8 cellular contexts compared by ENCODE assay signal in the genomic region with DNA sequence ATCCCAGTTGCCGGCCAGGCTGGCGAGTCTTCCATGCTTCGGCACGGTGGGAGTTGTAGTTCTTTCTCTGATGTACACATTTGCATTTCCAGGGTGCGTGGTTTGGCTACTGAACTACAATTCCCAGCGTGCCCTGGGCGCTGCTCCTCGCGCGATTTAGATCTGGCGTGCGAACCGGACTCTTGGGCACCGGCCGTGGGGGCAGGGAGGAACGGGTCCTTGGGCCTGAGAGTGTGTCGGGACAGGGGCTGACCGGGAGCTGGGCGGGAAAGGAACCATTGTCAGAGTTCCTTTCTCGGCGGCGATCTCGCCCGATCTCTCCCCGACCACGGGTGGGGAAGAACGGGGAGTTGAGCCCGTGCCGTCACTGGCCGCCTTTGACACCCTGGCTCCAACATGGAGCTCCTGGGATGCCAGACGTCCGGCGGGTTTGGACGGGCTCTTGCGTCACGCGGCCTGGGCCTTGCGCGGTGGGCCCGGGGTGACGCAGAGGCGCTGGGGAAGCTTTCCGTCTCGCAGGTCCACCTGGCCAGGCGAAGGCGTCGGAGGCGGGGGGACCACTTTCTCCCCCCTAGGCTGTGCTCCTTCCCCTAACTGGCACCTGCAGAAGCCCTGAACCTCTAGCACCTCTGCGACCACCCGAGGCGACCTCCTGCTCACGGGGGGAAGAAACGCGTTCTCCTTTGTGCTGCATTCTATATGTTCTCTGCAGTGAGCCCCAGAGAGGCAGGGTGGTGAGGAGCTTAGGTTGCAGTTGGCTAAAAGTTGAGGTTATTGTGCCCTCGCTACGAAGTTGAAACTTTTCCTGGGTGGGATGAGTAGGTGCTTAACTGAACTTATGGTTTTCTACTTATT. TPM values are rescaled to one million over a fixed set of nuclear protein-coding genes. Genes with fewer than 3 reads are reported as not detected.
A peak's percentile ranks its signal among the peaks of the same experiment; 100 is the strongest.
DNase-seq lines count a peak whose midpoint lies in the region; ATAC-seq, FAIRE-seq and TF ChIP-seq lines count a peak whose summit lies in the region.

No MANE protein-coding gene starts in this region.

- peaks cover 15 to 35% (median 23%) of the 10 kb centered on the region in 3 donors for H3K4me1 ChIP-seq in skeletal muscle tissue (ENCODE audit: control insufficient read depth in 3 of 3, insufficient read depth in 3 of 3, low read length in 3 of 3)

- no peaks in the 10 kb centered on the region for H3K27me3 Mint-ChIP-seq in WTC11 (ENCODE audit: low read depth)

- H3K4me3 Mint-ChIP-seq in WTC11: peak overlapping the region; percentile 94

- POLR2A ChIA-PET in AG04450 (lab: Yijun Ruan, JAX): interaction anchor here (0.6 to 1.8 kb wide), 16 partner anchors 8 to 698 kb away, joined by 3 to 20 read pairs (median 4); a partner anchor contains a TSS
- POLR2A ChIA-PET in WTC11 (lab: Charles Lee): interaction anchor here (0.7 to 2.4 kb wide), 16 partner anchors 8 to 694 kb away, joined by 3 to 18 read pairs (median 4); a partner anchor contains a TSS

- H3K4me1 Mint-ChIP-seq in WTC11: peaks cover 33% of the 10 kb centered on the region

- CTCF ChIA-PET in AG04450 (lab: Charles Lee) (interaction anchor here (0.6 to 2.2 kb wide), 5 partner anchors 16 to 708 kb away, joined by 3 to 11 read pairs (median 5); no protein-coding TSS in a partner anchor), WTC11 (lab: Charles Lee) (interaction anchor here (0.9 to 2.9 kb wide), 6 partner anchors 23 to 709 kb away, joined by 3 to 11 read pairs (median 6); no protein-coding TSS in a partner anchor)

- ATAC-seq in GM18909 (IDR thresholded peaks at IDR 0.05; ENCODE audit: poor library complexity, unreplicated experiment) (peak; percentile 83), HG03175 (IDR thresholded peaks at IDR 0.05; ENCODE audit: unreplicated experiment) (peak; percentile 82), WTC11 (peak; percentile 74)

- H3K27me3 ChIP-seq in AG04450 (ENCODE audit: control insufficient read depth, insufficient read depth, low read length): no peaks in the 10 kb centered on the region
- no peaks in the 10 kb centered on the region for H3K27me3 ChIP-seq in bronchial epithelial cell (ENCODE audit: control insufficient read depth, insufficient read depth, low read length)
- no peaks in the 10 kb centered on the region for H3K27me3 ChIP-seq in skeletal muscle tissue (ENCODE audit: control insufficient read depth in 3 of 3, insufficient read depth in 3 of 3, low read length in 3 of 3)

- no peak for FAIRE-seq in bronchial epithelial cell (lab: Jason Lieb, UNC)

- H3K36me3 ChIP-seq in bronchial epithelial cell (ENCODE audit: control insufficient read depth, insufficient read depth, low read length): no peaks in the 10 kb centered on the region
- H3K36me3 ChIP-seq in skeletal muscle tissue (ENCODE audit: control insufficient read depth in 3 of 3, insufficient read depth in 3 of 3, low read length in 3 of 3): peaks cover 0 to 5% (median 4%) of the 10 kb centered on the region in 3 donors

- H3K4me3 ChIP-seq in AG04450 (ENCODE audit: low read depth, low read length): peak overlapping the region; percentile 97
- peak overlapping the region; percentile 97 for H3K4me3 ChIP-seq in bronchial epithelial cell (ENCODE audit: low read depth, low read length)
- H3K4me3 ChIP-seq in skeletal muscle tissue (ENCODE audit: low read length in 3 of 3): peak overlapping the region; percentile 88 to 97 (median 94)

- H3K36me3 Mint-ChIP-seq in WTC11: peaks cover 6% of the 10 kb centered on the region

- H3K9me3 ChIP-seq in AG04450 (ENCODE audit: control insufficient read depth, insufficient read depth, low read length): peaks cover 3% of the 10 kb centered on the region; the same call in 1 of the 2 replicates
- H3K9me3 ChIP-seq in skeletal muscle tissue (ENCODE audit: control insufficient read depth in 3 of 3, low read length in 3 of 3): no peaks in the 10 kb centered on the region

- TF ChIP-seq CTCF in AG04450 (IDR thresholded peaks at IDR 0.05; ENCODE audit: low read depth, low read length) (no peak), WTC11 (IDR thresholded peaks at IDR 0.05) (no peak), bronchial epithelial cell (IDR thresholded peaks at IDR 0.05; ENCODE audit: insufficient read depth, low read length, severe bottlenecking) (no peak)

- peak overlapping the region; percentile 98 to 99 (median 99) for H3K9ac ChIP-seq in skeletal muscle tissue (ENCODE audit: low read depth in 1 of 3, low read length in 3 of 3)

- no peaks in the 10 kb centered on the region for H3K9me3 Mint-ChIP-seq in WTC11

- H3K27ac Mint-ChIP-seq in WTC11: peak overlapping the region; percentile 99

- DNase-seq in AG04450 (ENCODE audit: low read depth, low spot score) (peak; percentile 91), NCI-H2227 (lab: John Stamatoyannopoulos, UW; ENCODE audit: unreplicated experiment) (peak; percentile 97), WTC11 (ENCODE audit: low spot score) (peak; percentile 93), bronchial epithelial cell (ENCODE audit: low read depth) (peak; percentile 92), iPS-NIHi11 (ENCODE audit: low spot score) (peak; percentile 86)

- H3K27ac ChIP-seq in AG04450 (ENCODE audit: low read depth, low read length) (peak overlapping the region; percentile 94), skeletal muscle tissue (ENCODE audit: low read depth, low read length) (peak overlapping the region; percentile 99)

TF ChIP-seq in WTC11, 78 proteins besides CTCF, POLR2A, EP300 and RAD21 (continues in another document):
- TF ChIP-seq ZNF263 (CRISPR knock-in tag; IDR thresholded peaks at IDR 0.05; ENCODE audit: low read depth): 0 out of 2 replicates have a peak, but pooled peaks have one; percentile 30
- peak; percentile 14; the same call in 1 of the 2 replicates for TF ChIP-seq MYBL2 (CRISPR knock-in tag; IDR thresholded peaks at IDR 0.05)
- TF ChIP-seq, protein P1, sequence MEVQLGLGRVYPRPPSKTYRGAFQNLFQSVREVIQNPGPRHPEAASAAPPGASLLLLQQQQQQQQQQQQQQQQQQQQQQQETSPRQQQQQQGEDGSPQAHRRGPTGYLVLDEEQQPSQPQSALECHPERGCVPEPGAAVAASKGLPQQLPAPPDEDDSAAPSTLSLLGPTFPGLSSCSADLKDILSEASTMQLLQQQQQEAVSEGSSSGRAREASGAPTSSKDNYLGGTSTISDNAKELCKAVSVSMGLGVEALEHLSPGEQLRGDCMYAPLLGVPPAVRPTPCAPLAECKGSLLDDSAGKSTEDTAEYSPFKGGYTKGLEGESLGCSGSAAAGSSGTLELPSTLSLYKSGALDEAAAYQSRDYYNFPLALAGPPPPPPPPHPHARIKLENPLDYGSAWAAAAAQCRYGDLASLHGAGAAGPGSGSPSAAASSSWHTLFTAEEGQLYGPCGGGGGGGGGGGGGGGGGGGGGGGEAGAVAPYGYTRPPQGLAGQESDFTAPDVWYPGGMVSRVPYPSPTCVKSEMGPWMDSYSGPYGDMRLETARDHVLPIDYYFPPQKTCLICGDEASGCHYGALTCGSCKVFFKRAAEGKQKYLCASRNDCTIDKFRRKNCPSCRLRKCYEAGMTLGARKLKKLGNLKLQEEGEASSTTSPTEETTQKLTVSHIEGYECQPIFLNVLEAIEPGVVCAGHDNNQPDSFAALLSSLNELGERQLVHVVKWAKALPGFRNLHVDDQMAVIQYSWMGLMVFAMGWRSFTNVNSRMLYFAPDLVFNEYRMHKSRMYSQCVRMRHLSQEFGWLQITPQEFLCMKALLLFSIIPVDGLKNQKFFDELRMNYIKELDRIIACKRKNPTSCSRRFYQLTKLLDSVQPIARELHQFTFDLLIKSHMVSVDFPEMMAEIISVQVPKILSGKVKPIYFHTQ (CRISPR knock-in tag; IDR thresholded peaks at IDR 0.05): no peak
- TF ChIP-seq, protein P2, sequence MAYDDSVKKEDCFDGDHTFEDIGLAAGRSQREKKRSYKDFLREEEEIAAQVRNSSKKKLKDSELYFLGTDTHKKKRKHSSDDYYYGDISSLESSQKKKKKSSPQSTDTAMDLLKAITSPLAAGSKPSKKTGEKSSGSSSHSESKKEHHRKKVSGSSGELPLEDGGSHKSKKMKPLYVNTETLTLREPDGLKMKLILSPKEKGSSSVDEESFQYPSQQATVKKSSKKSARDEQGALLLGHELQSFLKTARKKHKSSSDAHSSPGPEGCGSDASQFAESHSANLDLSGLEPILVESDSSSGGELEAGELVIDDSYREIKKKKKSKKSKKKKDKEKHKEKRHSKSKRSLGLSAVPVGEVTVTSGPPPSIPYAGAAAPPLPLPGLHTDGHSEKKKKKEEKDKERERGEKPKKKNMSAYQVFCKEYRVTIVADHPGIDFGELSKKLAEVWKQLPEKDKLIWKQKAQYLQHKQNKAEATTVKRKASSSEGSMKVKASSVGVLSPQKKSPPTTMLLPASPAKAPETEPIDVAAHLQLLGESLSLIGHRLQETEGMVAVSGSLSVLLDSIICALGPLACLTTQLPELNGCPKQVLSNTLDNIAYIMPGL (CRISPR knock-in tag; IDR thresholded peaks at IDR 0.05): peak; percentile 89
- TF ChIP-seq CREM (CRISPR knock-in tag; IDR thresholded peaks at IDR 0.05): peak; percentile 47
- 0 out of 2 replicates have a peak, but pooled peaks have one; percentile 5 for TF ChIP-seq ZNF416 (CRISPR knock-in tag; IDR thresholded peaks at IDR 0.05)
- TF ChIP-seq TEAD4 (CRISPR knock-in tag; IDR thresholded peaks at IDR 0.05): peak; percentile 26; the same call in 1 of the 2 replicates
- TF ChIP-seq KAT7 (CRISPR knock-in tag; IDR thresholded peaks at IDR 0.05; ENCODE audit: borderline replicate concordance): peak; percentile 87; the same call in 1 of the 2 replicates
- TF ChIP-seq SMAD4 (CRISPR knock-in tag; IDR thresholded peaks at IDR 0.05): 0 out of 2 replicates have a peak, but pooled peaks have one; percentile 29
- TF ChIP-seq ZNF219 (CRISPR knock-in tag; IDR thresholded peaks at IDR 0.05; ENCODE audit: borderline replicate concordance): no peak; the same call in 1 of the 2 replicates
- TF ChIP-seq FOXP1 (CRISPR knock-in tag; IDR thresholded peaks at IDR 0.05; ENCODE audit: borderline replicate concordance): 0 out of 2 replicates have a peak, but pooled peaks have one; percentile 12

RNA-seq across cellular contexts. Expression of a gene that starts 0.8 kb away (rescaled TPM):
- 35.4 and 46.9 TPM in 2 replicates for polyA plus RNA-seq in AG04450 (2011; rRNA removed)
- 14.0 and 21.4 TPM in 2 replicates for polyA minus RNA-seq in AG04450 (2011; rRNA and poly(A)+ RNA removed)
- total RNA-seq in WTC11 (2021): 30.5 to 37.9 TPM (median 31.2 TPM) in 3 replicates
- total RNA-seq in bronchial epithelial cell: 92.1 and 145 TPM in 2 replicates
- 15.1 TPM for total RNA-seq in skeletal muscle tissue

RNA-seq across cellular contexts. Expression of a gene that starts 29.8 kb away (rescaled TPM):
- 0.43 and 0.60 TPM in 2 replicates for polyA plus RNA-seq in AG04450 (2011; rRNA removed)
- 0.87 TPM in 1 of 2 replicates, not detected in the other for polyA minus RNA-seq in AG04450 (2011; rRNA and poly(A)+ RNA removed)
- total RNA-seq in WTC11 (2021) (0.96 to 1.1 TPM (median 1.1 TPM) in 3 replicates), bronchial epithelial cell (0.26 and 1.1 TPM in 2 replicates), skeletal muscle tissue (13.0 TPM)

Comparison
In these comparisons a context has a peak if more than half of its experiments do, and no peak if none do; other contexts are left out.
1. Peak in every context shown above with its lines: DNase-seq, ATAC-seq, H3K4me3 ChIP-seq and H3K27ac ChIP-seq.